ENCODE assay signal across 1 cellular context in genomic region chr14:100214768-100215079, GRCh38.
A peak's percentile ranks its signal among the peaks of the same experiment; 100 is the strongest.
TF ChIP-seq lines count a peak whose summit lies in the region.

No MANE protein-coding gene starts in this region.

TF ChIP-seq in K562, 482 proteins besides CTCF, POLR2A, EP300 and RAD21 (continued from another document and continues in another):
- TF ChIP-seq, protein P1, sequence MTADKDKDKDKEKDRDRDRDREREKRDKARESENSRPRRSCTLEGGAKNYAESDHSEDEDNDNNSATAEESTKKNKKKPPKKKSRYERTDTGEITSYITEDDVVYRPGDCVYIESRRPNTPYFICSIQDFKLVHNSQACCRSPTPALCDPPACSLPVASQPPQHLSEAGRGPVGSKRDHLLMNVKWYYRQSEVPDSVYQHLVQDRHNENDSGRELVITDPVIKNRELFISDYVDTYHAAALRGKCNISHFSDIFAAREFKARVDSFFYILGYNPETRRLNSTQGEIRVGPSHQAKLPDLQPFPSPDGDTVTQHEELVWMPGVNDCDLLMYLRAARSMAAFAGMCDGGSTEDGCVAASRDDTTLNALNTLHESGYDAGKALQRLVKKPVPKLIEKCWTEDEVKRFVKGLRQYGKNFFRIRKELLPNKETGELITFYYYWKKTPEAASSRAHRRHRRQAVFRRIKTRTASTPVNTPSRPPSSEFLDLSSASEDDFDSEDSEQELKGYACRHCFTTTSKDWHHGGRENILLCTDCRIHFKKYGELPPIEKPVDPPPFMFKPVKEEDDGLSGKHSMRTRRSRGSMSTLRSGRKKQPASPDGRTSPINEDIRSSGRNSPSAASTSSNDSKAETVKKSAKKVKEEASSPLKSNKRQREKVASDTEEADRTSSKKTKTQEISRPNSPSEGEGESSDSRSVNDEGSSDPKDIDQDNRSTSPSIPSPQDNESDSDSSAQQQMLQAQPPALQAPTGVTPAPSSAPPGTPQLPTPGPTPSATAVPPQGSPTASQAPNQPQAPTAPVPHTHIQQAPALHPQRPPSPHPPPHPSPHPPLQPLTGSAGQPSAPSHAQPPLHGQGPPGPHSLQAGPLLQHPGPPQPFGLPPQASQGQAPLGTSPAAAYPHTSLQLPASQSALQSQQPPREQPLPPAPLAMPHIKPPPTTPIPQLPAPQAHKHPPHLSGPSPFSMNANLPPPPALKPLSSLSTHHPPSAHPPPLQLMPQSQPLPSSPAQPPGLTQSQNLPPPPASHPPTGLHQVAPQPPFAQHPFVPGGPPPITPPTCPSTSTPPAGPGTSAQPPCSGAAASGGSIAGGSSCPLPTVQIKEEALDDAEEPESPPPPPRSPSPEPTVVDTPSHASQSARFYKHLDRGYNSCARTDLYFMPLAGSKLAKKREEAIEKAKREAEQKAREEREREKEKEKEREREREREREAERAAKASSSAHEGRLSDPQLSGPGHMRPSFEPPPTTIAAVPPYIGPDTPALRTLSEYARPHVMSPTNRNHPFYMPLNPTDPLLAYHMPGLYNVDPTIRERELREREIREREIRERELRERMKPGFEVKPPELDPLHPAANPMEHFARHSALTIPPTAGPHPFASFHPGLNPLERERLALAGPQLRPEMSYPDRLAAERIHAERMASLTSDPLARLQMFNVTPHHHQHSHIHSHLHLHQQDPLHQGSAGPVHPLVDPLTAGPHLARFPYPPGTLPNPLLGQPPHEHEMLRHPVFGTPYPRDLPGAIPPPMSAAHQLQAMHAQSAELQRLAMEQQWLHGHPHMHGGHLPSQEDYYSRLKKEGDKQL (CRISPR knock-in tag; IDR thresholded peaks at IDR 0.05; ENCODE audit: borderline replicate concordance): no peak
- TF ChIP-seq TSHZ1 (CRISPR knock-in tag; IDR thresholded peaks at IDR 0.05): no peak
- peak; percentile 3; the same call in 1 of the 2 replicates for TF ChIP-seq VEZF1 (CRISPR knock-in tag; IDR thresholded peaks at IDR 0.05)
- TF ChIP-seq, protein P2, sequence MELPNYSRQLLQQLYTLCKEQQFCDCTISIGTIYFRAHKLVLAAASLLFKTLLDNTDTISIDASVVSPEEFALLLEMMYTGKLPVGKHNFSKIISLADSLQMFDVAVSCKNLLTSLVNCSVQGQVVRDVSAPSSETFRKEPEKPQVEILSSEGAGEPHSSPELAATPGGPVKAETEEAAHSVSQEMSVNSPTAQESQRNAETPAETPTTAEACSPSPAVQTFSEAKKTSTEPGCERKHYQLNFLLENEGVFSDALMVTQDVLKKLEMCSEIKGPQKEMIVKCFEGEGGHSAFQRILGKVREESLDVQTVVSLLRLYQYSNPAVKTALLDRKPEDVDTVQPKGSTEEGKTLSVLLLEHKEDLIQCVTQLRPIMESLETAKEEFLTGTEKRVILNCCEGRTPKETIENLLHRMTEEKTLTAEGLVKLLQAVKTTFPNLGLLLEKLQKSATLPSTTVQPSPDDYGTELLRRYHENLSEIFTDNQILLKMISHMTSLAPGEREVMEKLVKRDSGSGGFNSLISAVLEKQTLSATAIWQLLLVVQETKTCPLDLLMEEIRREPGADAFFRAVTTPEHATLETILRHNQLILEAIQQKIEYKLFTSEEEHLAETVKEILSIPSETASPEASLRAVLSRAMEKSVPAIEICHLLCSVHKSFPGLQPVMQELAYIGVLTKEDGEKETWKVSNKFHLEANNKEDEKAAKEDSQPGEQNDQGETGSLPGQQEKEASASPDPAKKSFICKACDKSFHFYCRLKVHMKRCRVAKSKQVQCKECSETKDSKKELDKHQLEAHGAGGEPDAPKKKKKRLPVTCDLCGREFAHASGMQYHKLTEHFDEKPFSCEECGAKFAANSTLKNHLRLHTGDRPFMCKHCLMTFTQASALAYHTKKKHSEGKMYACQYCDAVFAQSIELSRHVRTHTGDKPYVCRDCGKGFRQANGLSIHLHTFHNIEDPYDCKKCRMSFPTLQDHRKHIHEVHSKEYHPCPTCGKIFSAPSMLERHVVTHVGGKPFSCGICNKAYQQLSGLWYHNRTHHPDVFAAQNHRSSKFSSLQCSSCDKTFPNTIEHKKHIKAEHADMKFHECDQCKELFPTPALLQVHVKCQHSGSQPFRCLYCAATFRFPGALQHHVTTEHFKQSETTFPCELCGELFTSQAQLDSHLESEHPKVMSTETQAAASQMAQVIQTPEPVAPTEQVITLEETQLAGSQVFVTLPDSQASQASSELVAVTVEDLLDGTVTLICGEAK (IDR thresholded peaks at IDR 0.05): no peak
- TF ChIP-seq, protein P2 (CRISPR knock-in tag; IDR thresholded peaks at IDR 0.05): no peak
- TF ChIP-seq, protein P3, sequence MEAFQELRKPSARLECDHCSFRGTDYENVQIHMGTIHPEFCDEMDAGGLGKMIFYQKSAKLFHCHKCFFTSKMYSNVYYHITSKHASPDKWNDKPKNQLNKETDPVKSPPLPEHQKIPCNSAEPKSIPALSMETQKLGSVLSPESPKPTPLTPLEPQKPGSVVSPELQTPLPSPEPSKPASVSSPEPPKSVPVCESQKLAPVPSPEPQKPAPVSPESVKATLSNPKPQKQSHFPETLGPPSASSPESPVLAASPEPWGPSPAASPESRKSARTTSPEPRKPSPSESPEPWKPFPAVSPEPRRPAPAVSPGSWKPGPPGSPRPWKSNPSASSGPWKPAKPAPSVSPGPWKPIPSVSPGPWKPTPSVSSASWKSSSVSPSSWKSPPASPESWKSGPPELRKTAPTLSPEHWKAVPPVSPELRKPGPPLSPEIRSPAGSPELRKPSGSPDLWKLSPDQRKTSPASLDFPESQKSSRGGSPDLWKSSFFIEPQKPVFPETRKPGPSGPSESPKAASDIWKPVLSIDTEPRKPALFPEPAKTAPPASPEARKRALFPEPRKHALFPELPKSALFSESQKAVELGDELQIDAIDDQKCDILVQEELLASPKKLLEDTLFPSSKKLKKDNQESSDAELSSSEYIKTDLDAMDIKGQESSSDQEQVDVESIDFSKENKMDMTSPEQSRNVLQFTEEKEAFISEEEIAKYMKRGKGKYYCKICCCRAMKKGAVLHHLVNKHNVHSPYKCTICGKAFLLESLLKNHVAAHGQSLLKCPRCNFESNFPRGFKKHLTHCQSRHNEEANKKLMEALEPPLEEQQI (IDR thresholded peaks at IDR 0.05): no peak
- TF ChIP-seq, protein P4, sequence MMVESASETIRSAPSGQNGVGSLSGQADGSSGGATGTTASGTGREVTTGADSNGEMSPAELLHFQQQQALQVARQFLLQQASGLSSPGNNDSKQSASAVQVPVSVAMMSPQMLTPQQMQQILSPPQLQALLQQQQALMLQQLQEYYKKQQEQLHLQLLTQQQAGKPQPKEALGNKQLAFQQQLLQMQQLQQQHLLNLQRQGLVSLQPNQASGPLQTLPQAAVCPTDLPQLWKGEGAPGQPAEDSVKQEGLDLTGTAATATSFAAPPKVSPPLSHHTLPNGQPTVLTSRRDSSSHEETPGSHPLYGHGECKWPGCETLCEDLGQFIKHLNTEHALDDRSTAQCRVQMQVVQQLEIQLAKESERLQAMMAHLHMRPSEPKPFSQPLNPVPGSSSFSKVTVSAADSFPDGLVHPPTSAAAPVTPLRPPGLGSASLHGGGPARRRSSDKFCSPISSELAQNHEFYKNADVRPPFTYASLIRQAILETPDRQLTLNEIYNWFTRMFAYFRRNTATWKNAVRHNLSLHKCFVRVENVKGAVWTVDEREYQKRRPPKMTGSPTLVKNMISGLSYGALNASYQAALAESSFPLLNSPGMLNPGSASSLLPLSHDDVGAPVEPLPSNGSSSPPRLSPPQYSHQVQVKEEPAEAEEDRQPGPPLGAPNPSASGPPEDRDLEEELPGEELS (CRISPR knock-in tag; IDR thresholded peaks at IDR 0.05; ENCODE audit: borderline replicate concordance): no peak
- TF ChIP-seq SMAD3 (CRISPR knock-in tag; conservative IDR thresholded peaks at IDR 0.05): no peak
- TF ChIP-seq, protein P5, sequence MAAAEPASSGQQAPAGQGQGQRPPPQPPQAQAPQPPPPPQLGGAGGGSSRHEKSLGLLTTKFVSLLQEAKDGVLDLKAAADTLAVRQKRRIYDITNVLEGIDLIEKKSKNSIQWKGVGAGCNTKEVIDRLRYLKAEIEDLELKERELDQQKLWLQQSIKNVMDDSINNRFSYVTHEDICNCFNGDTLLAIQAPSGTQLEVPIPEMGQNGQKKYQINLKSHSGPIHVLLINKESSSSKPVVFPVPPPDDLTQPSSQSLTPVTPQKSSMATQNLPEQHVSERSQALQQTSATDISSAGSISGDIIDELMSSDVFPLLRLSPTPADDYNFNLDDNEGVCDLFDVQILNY (CRISPR knock-in tag; IDR thresholded peaks at IDR 0.05): no peak
- TF ChIP-seq U2AF2 (optimal IDR thresholded peaks at IDR 0.05; ENCODE audit: low read depth, low read length): no peak
- no peak for TF ChIP-seq ETS1 (conservative IDR thresholded peaks at IDR 0.05; ENCODE audit: control insufficient read depth, low read depth, low read length)
- TF ChIP-seq ELF4 (CRISPR knock-in tag; IDR thresholded peaks at IDR 0.05): no peak
- TF ChIP-seq ZNF57 (CRISPR knock-in tag; IDR thresholded peaks at IDR 0.05): no peak
- no peak for TF ChIP-seq NCOA1 (IDR thresholded peaks at IDR 0.05; ENCODE audit: low read depth)
